In genomic region chr1:20380616-20381035, GRCh38 we compare ENCODE assay signal across 1 cellular context.
TF ChIP-seq lines count a peak whose summit lies in the region.

No MANE protein-coding gene starts in this region.

TF ChIP-seq in SK-N-SH, 30 proteins besides CTCF, POLR2A, EP300 and RAD21 (continued from another document):
- 0 out of 2 replicates have a peak, but pooled peaks have one; percentile 34 for TF ChIP-seq MAX (IDR thresholded peaks at IDR 0.05; ENCODE audit: low read depth)
